28 cellular contexts compared by ENCODE assay signal in genomic region chr3:17806876-17807275, GRCh38.
"Had no signal": no experiment of that assay in that cellular context is flagged by ENCODE, and none has a peak within 500 bp of the region (broad histone marks: within the 10 kb centered on the region; RNA-seq: fewer than 3 reads in every experiment).

No MANE protein-coding gene starts in this region.

- H3K36me3 ChIP-seq: left lung, lower lobe of right lung, pancreas, prostate gland, stomach, thyroid gland, transverse colon, upper lobe of right lung had no signal

- ATAC-seq: left colon, left lung, pancreas, right cardiac atrium, sciatic nerve had no signal

- H3K4me1 ChIP-seq: left lung, lower lobe of right lung, pancreas, prostate gland, stomach, testis, thyroid gland, transverse colon, upper lobe of right lung had no signal

- H3K27ac ChIP-seq: left lung, lower lobe of right lung, pancreas, prostate gland, skin epidermis, stomach, testis, thyroid gland, transverse colon, upper lobe of right lung had no signal

- H3K27ac Mint-ChIP-seq: nephron; stimulated activated naive B cell treated with anti-CD40 and anti-IgM and Interleukin-4, amounts not matched to agents 10 μg/mL and 1 μg/mL and 100 μg/mL, for 72 hours had no signal

- H3K4me1 Mint-ChIP-seq: nephron had no signal

- H3K27me3 ChIP-seq: left lung, pancreas, stomach, testis, thyroid gland, transverse colon, upper lobe of right lung had no signal

- DNase-seq: hippocampal formation; kidney; left colon; left lung; lower lobe of right lung; mammary epithelial cell; mesenchymal stem cell; nucleus accumbens; pancreas; posterior cingulate gyrus; retina; right cardiac atrium; stimulated activated CD4-positive, alpha-beta T cell treated with anti-CD3 and anti-CD28 coated beads, Interleukin-12 subunit alpha, Interleukin-12 subunit beta, amount 100 ng/mL, for 4 hours; stimulated activated CD4-positive, alpha-beta T cell treated with anti-CD3 and anti-CD28 coated beads, Interleukin-15, amount 100 ng/mL, for 24 hours; stimulated activated CD4-positive, alpha-beta T cell treated with anti-CD3 and anti-CD28 coated beads, Interleukin-2, amount 100 ng/mL, for 24 hours; stimulated activated CD4-positive, alpha-beta T cell treated with anti-CD3 and anti-CD28 coated beads, Interleukin-4, amount 100 ng/mL, for 1 hour; stimulated activated naive B cell treated with anti-CD40 and anti-IgM and Interleukin-4, amounts not matched to agents 10 μg/mL and 1 μg/mL and 100 μg/mL, for 72 hours; stomach; testis; thyroid gland; transverse colon; upper lobe of right lung had no signal

- H3K4me3 Mint-ChIP-seq: nephron; neural crest cell; stimulated activated naive B cell treated with anti-CD40 and anti-IgM and Interleukin-4, amounts not matched to agents 10 μg/mL and 1 μg/mL and 100 μg/mL, for 72 hours had no signal

- H3K36me3 Mint-ChIP-seq: naive thymus-derived CD8-positive, alpha-beta T cell; stimulated activated naive B cell treated with anti-CD40 and anti-IgM and Interleukin-4, amounts not matched to agents 10 μg/mL and 1 μg/mL and 100 μg/mL, for 72 hours had no signal

- H3K4me3 ChIP-seq: left lung, lower lobe of right lung, pancreas, prostate gland, skin epidermis, stomach, testis, thyroid gland, transverse colon, upper lobe of right lung had no signal

- H3K9me3 ChIP-seq: left lung, lower lobe of right lung, pancreas, prostate gland, stomach, testis, thyroid gland, transverse colon, upper lobe of right lung had no signal

- H3K9me3 Mint-ChIP-seq: nephron; stimulated activated naive B cell treated with anti-CD40 and anti-IgM and Interleukin-4, amounts not matched to agents 10 μg/mL and 1 μg/mL and 100 μg/mL, for 72 hours had no signal
